In genomic region chr3:110656394-110656793, GRCh38 we compare ENCODE assay signal across 19 cellular contexts.
DNase-seq lines count a peak whose midpoint lies in the region; ATAC-seq and TF ChIP-seq lines count a peak whose summit lies in the region.
"Had no signal": no experiment of that assay in that cellular context is flagged by ENCODE, and none has a peak within 500 bp of the region (broad histone marks: within the 10 kb centered on the region; RNA-seq: fewer than 3 reads in every experiment).

No MANE protein-coding gene starts in this region.

- no peaks in the 10 kb centered on the region for H3K9me3 ChIP-seq in prostate gland
- H3K9me3 ChIP-seq: BE2C had no signal

- H3K9me3 Mint-ChIP-seq in activated T-cell treated with anti-CD3 and anti-CD28 coated beads, Interleukin-2, amount 50 U/mL, for 72 hours, result no peaks in the 10 kb centered on the region

- H3K4me3 Mint-ChIP-seq in activated T-cell treated with anti-CD3 and anti-CD28 coated beads, Interleukin-2, amount 50 U/mL, for 72 hours, result no peak overlapping the region

- no peaks in the 10 kb centered on the region for H3K4me1 ChIP-seq in prostate gland (replicated peaks)
- H3K4me1 ChIP-seq: BE2C had no signal

- H3K36me3 ChIP-seq in prostate gland, result no peaks in the 10 kb centered on the region
- H3K36me3 ChIP-seq: BE2C, Peyer's patch had no signal

- H3K4me1 Mint-ChIP-seq in activated T-cell treated with anti-CD3 and anti-CD28 coated beads, Interleukin-2, amount 50 U/mL, for 72 hours (ENCODE audit: low read depth), result no peaks in the 10 kb centered on the region

- TF ChIP-seq CTCF in prostate gland (IDR thresholded peaks at IDR 0.05), result no peak

- DNase-seq in HT-29 (ENCODE audit: low spot score) (peak; percentile 18), dermis blood vessel endothelial cell (peak; percentile 25), iris pigment epithelial cell (ENCODE audit: low read depth) (peak; percentile 24), pulmonary artery endothelial cell (ENCODE audit: low read depth, low spot score) (peak; percentile 17), prostate gland (ENCODE audit: low spot score) (no peak), GM03348 (ENCODE audit: low spot score) (no peak), medulla oblongata (ENCODE audit: extremely low spot score) (no peak)
- DNase-seq in activated T-cell treated with anti-CD3 and anti-CD28 coated beads, Interleukin-2, amount 50 U/mL, for 72 hours, result no peak
- DNase-seq: BE2C, DMS53, GDM1, MM.1S, NCI-H1092, NCI-H146, NCI-H2029 treated with DMSO at 0.1 percent for 48 hours, NCI-H524 treated with DMSO at 0.1 percent for 48 hours, NCI-H82, Peyer's patch had no signal

- WGBS in prostate gland, result 48% methylated on average over 3 of the region's 3 CpGs

- H3K27me3 Mint-ChIP-seq in activated T-cell treated with anti-CD3 and anti-CD28 coated beads, Interleukin-2, amount 50 U/mL, for 72 hours (ENCODE audit: low read depth), result no peaks in the 10 kb centered on the region

- H3K36me3 Mint-ChIP-seq in activated T-cell treated with anti-CD3 and anti-CD28 coated beads, Interleukin-2, amount 50 U/mL, for 72 hours (ENCODE audit: insufficient read depth in 2 of 2), result no peaks in the 10 kb centered on the region

- no peak for ATAC-seq in activated T-cell treated with anti-CD3 and anti-CD28 coated beads, Interleukin-2, amount 50 U/mL, for 72 hours (replicated peaks in 1 of 2)
- ATAC-seq: HCT116 had no signal

- H3K27me3 ChIP-seq in prostate gland (replicated peaks; ENCODE audit: insufficient read depth), result no peaks in the 10 kb centered on the region
- H3K27me3 ChIP-seq: BE2C, Peyer's patch had no signal

- no peak for TF ChIP-seq POLR2A in prostate gland (IDR thresholded peaks at IDR 0.05)

- intact Hi-C loops in prostate gland (cut with DNase I), result no loop called here

- H3K4me3 ChIP-seq in prostate gland, result no peak overlapping the region
- H3K4me3 ChIP-seq: Peyer's patch had no signal

- H3K27ac ChIP-seq in prostate gland, result no peak overlapping the region
- H3K27ac ChIP-seq: Peyer's patch had no signal

- H3K27ac Mint-ChIP-seq in activated T-cell treated with anti-CD3 and anti-CD28 coated beads, Interleukin-2, amount 50 U/mL, for 72 hours, result no peak overlapping the region

Comparison
In these comparisons a context has a peak if more than half of its experiments do, and no peak if none do; other contexts are left out.
1. DNase-seq: peak in HT-29 (single experiment), dermis blood vessel endothelial cell (single experiment), iris pigment epithelial cell (single experiment) and pulmonary artery endothelial cell (single experiment); none in prostate gland (single experiment), GM03348 (single experiment), medulla oblongata (single experiment) and activated T-cell treated with anti-CD3 and anti-CD28 coated beads, Interleukin-2, amount 50 U/mL, for 72 hours (0 of 2).